24 cellular contexts compared by ENCODE assay signal in the genomic region with DNA sequence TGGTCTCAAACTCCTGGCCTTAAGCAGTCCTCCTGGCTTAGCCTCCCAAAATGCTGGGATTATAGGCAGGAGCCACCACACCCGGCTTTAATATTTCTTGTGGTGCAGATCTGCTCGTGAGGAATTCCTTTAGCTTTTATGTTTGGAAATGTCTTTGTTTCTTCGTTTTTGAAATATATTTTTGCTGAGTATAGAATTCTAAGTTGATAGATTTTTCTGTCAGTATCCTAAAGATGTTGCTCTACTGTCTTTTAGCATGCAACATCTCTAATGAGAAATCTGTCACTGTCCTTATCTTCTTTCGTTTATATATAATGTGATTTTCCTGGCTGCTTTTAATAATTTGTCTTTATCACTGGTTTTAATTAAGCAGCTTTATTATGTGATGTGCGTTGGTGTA.
DNase-seq lines count a peak whose midpoint lies in the region; ATAC-seq and FAIRE-seq lines count a peak whose summit lies in the region.
"Had no signal": no experiment of that assay in that cellular context is flagged by ENCODE, and none has a peak within 500 bp of the region (broad histone marks: within the 10 kb centered on the region; RNA-seq: fewer than 3 reads in every experiment).

No MANE protein-coding gene starts in this region.

- no peak overlapping the region for H2AFZ ChIP-seq in trophoblast cell (ENCODE audit: insufficient read depth, low read length, poor library complexity)

- H3K18ac ChIP-seq in trophoblast cell (ENCODE audit: low read length): no peak overlapping the region

- peak overlapping the region; percentile 57 for H3K27ac Mint-ChIP-seq in activated naive CD4-positive, alpha-beta T cell treated with anti-CD3 and anti-CD28 coated beads, Interleukin-2, amount 50 U/mL, for 24 hours
- H3K27ac Mint-ChIP-seq: CD8-positive, alpha-beta T cell had no signal

- H3K79me1 ChIP-seq in trophoblast cell (ENCODE audit: low read length): no peaks in the 10 kb centered on the region

- H2BK120ac ChIP-seq in trophoblast cell (ENCODE audit: insufficient read depth, low read length, poor library complexity): no peak overlapping the region

- H3K9me3 Mint-ChIP-seq in activated naive CD4-positive, alpha-beta T cell treated with anti-CD3 and anti-CD28 coated beads, Interleukin-2, amount 50 U/mL, for 24 hours: peaks cover 11% of the 10 kb centered on the region

- H3K4me1 ChIP-seq in trophoblast cell (ENCODE audit: control insufficient read depth in 1 of 2, insufficient read depth in 2 of 2, low read length in 2 of 2): peaks cover 0 to 2% of the 10 kb centered on the region in 2 experiments
- H3K4me1 ChIP-seq: BLaER1 had no signal

- H3K23ac ChIP-seq in trophoblast cell (ENCODE audit: low read length): no peak overlapping the region

- no CpG with 5 or more reads among the region's 5 CpGs for WGBS in trophoblast cell (ENCODE audit: extremely low coverage, insufficient coverage, insufficient read length)

- ATAC-seq in left colon: no peak
- ATAC-seq in GM21723 (IDR thresholded peaks at IDR 0.05; ENCODE audit: unreplicated experiment): no peak
- ATAC-seq: A549; CD8-positive, alpha-beta T cell had no signal

- H3K36me3 Mint-ChIP-seq in activated naive CD4-positive, alpha-beta T cell treated with anti-CD3 and anti-CD28 coated beads, Interleukin-2, amount 50 U/mL, for 24 hours: peaks cover 31% of the 10 kb centered on the region

- H3K9ac ChIP-seq in SK-N-MC (ENCODE audit: insufficient read length) (no peak overlapping the region), trophoblast cell (ENCODE audit: low read length) (no peak overlapping the region)
- H3K9ac ChIP-seq: BLaER1 had no signal

- no peaks in the 10 kb centered on the region for H3K27me3 Mint-ChIP-seq in activated naive CD4-positive, alpha-beta T cell treated with anti-CD3 and anti-CD28 coated beads, Interleukin-2, amount 50 U/mL, for 24 hours
- H3K27me3 Mint-ChIP-seq: CD4-positive, CD25-positive, alpha-beta regulatory T cell had no signal

- H4K8ac ChIP-seq in trophoblast cell (ENCODE audit: low read depth, low read length): no peak overlapping the region

- no peak overlapping the region for H2BK12ac ChIP-seq in trophoblast cell (ENCODE audit: low read length)

- no peak overlapping the region for H3K14ac ChIP-seq in trophoblast cell (ENCODE audit: low read length)

- no peak overlapping the region for H2BK5ac ChIP-seq in trophoblast cell (ENCODE audit: low read depth, low read length, poor library complexity)

- no peak overlapping the region for H4K91ac ChIP-seq in trophoblast cell (ENCODE audit: low read depth, low read length)

- no peak overlapping the region for H2AK5ac ChIP-seq in trophoblast cell (ENCODE audit: low read length)

- H3K9me3 ChIP-seq in SK-N-MC (ENCODE audit: low read depth, low read length) (no peaks in the 10 kb centered on the region), trophoblast cell (ENCODE audit: insufficient read depth, low read depth, low read length) (no peaks in the 10 kb centered on the region)
- H3K9me3 ChIP-seq: A549, Caco-2 had no signal

- peak; percentile 56 for FAIRE-seq in G401.6 (lab: Jason Lieb, UNC)
- FAIRE-seq: A549, GM12878, GM18507, H1 had no signal

- no peaks in the 10 kb centered on the region for H3K27me3 ChIP-seq in trophoblast cell (ENCODE audit: insufficient read depth, low read length)
- H3K27me3 ChIP-seq: BLaER1 had no signal

- intact Hi-C loops in left colon (cut with DNase I, micrococcal nuclease): no loop called here

- H3K27ac ChIP-seq in SK-N-MC (peak overlapping the region; percentile 2; the same call in 1 of the 2 replicates), trophoblast cell (ENCODE audit: low read depth, low read length) (no peak overlapping the region)
- H3K27ac ChIP-seq: A549, BLaER1, C4-2B had no signal

- H3K4me2 ChIP-seq in trophoblast cell (ENCODE audit: low read length): no peak overlapping the region
- H3K4me2 ChIP-seq: A549, BLaER1 had no signal

- H3K4me1 Mint-ChIP-seq in activated naive CD4-positive, alpha-beta T cell treated with anti-CD3 and anti-CD28 coated beads, Interleukin-2, amount 50 U/mL, for 24 hours: peaks cover 76% of the 10 kb centered on the region

- H3K79me2 ChIP-seq in trophoblast cell (ENCODE audit: control insufficient read depth, insufficient read depth, low read length, poor library complexity): no peaks in the 10 kb centered on the region

- DNase-seq in activated naive CD4-positive, alpha-beta T cell (lab: John Stamatoyannopoulos, UW): no peak
- DNase-seq in SK-N-MC (ENCODE audit: low read depth, low spot score): no peak
- DNase-seq in trophoblast cell: no peak
- no peak for DNase-seq in left colon
- DNase-seq in AG08395 (ENCODE audit: low spot score): no peak
- DNase-seq: 8988T; ACHN; Caco-2; CD4-positive, CD25-positive, alpha-beta regulatory T cell; CD8-positive, alpha-beta T cell; DMS153; DND-41; GDM1; H7; HCEC 1CT had no signal

- H3K36me3 ChIP-seq in SK-N-MC (ENCODE audit: insufficient read depth, low read length): peaks cover 23% of the 10 kb centered on the region
- H3K36me3 ChIP-seq in trophoblast cell (ENCODE audit: control insufficient read depth in 1 of 2, insufficient read depth in 2 of 2, low read length in 2 of 2): no peaks in the 10 kb centered on the region

- H3K4ac ChIP-seq in trophoblast cell (ENCODE audit: low read depth, low read length): peak overlapping the region; percentile 55

- H3K4me3 ChIP-seq in SK-N-MC (no peak overlapping the region), trophoblast cell (ENCODE audit: low read depth, low read length) (no peak overlapping the region)
- H3K4me3 ChIP-seq: A549, BLaER1, GM12878 had no signal

- H3K4me3 Mint-ChIP-seq in activated naive CD4-positive, alpha-beta T cell treated with anti-CD3 and anti-CD28 coated beads, Interleukin-2, amount 50 U/mL, for 24 hours: no peak overlapping the region
- H3K4me3 Mint-ChIP-seq: CD8-positive, alpha-beta T cell had no signal

- no peak overlapping the region for H4K12ac ChIP-seq in trophoblast cell (ENCODE audit: low read depth, low read length)
